Comparison of ENCODE assay signal across 12 cellular contexts in genomic region chr17:27496005-27496404, GRCh38. TPM values are rescaled to one million over a fixed set of nuclear protein-coding genes. Genes with fewer than 3 reads are reported as not detected.
A peak's percentile ranks its signal among the peaks of the same experiment; 100 is the strongest.
DNase-seq lines count a peak whose midpoint lies in the region; ATAC-seq, FAIRE-seq and TF ChIP-seq lines count a peak whose summit lies in the region.
"Had no signal": no experiment of that assay in that cellular context is flagged by ENCODE, and none has a peak within 500 bp of the region (broad histone marks: within the 10 kb centered on the region; RNA-seq: fewer than 3 reads in every experiment).

No MANE protein-coding gene starts in this region.

- TF ChIP-seq CTCF in PC-9 (conservative IDR thresholded peaks at IDR 0.05), result no peak
- TF ChIP-seq CTCF in mesothelial cell of epicardium (IDR thresholded peaks at IDR 0.05; ENCODE audit: unreplicated experiment), result no peak

- intact Hi-C loops in PC-9 (cut with micrococcal nuclease; ENCODE audit: unreplicated experiment), result loop anchor here (10.0 kb wide), 1 partner anchor 251 kb away; no protein-coding TSS in a partner anchor

- POLR2A ChIA-PET in PC-9 (lab: Charles Lee; ENCODE audit: unreplicated experiment), result no interaction called here

- H3K27ac Mint-ChIP-seq in mesothelial cell of epicardium, result peak overlapping the region; percentile 71
- H3K27ac Mint-ChIP-seq: activated naive CD8-positive, alpha-beta T cell treated with anti-CD3 and anti-CD28 coated beads, Interleukin-2, amount 10 ng/mL, durations not matched to agents 7 days and 5 days had no signal

- no peaks in the 10 kb centered on the region for H4K20me1 ChIP-seq in PC-9 (ENCODE audit: insufficient read depth)

- H3K4me2 ChIP-seq in PC-9, result peak overlapping the region; percentile 85; the same call in 1 of the 2 replicates

- no peak overlapping the region for H3K4me3 Mint-ChIP-seq in mesothelial cell of epicardium
- H3K4me3 Mint-ChIP-seq: activated naive CD8-positive, alpha-beta T cell treated with anti-CD3 and anti-CD28 coated beads, Interleukin-2, amount 10 ng/mL, durations not matched to agents 7 days and 5 days had no signal

- H3F3A ChIP-seq in PC-9 (ENCODE audit: insufficient read depth, low read depth), result peaks cover 19% of the 10 kb centered on the region

- peaks cover 6% of the 10 kb centered on the region for H3K36me3 Mint-ChIP-seq in mesothelial cell of epicardium

- H2AFZ ChIP-seq in PC-9, result no peak overlapping the region

- ATAC-seq in GM19324 (IDR thresholded peaks at IDR 0.05; ENCODE audit: low FRiP score, unreplicated experiment), result peak; percentile 24

- DNase-seq in ACHN, result peak; percentile 20
- no peak for DNase-seq in PC-9
- no peak for DNase-seq in mesothelial cell of epicardium (ENCODE audit: low spot score in 2 of 2, unreplicated experiment in 2 of 2)
- no peak for DNase-seq in NCI-H187 (lab: John Stamatoyannopoulos, UW)
- DNase-seq in NCI-H446 treated with DMSO at 0.1 percent for 48 hours (lab: John Stamatoyannopoulos, UW), result no peak
- DNase-seq in effector memory CD4-positive, alpha-beta T cell, result no peak
- DNase-seq in HTR-8/SVneo (ENCODE audit: insufficient read length, low spot score), result no peak
- DNase-seq: activated naive CD8-positive, alpha-beta T cell treated with anti-CD3 and anti-CD28 coated beads, Interleukin-2, amount 10 ng/mL, durations not matched to agents 7 days and 5 days; gastrocnemius medialis; NCI-H2227 treated with DMSO at 0.1 percent for 48 hours; occipital lobe had no signal

- CTCF ChIA-PET in PC-9 (lab: Charles Lee), result no interaction called here

- in situ Hi-C loops in ACHN (cut with HindIII; ENCODE audit: low pct_ligation_motif_present, low pct_unique_long_range_greater_than_20kb, low sequenced_read_pairs), result no loop called here

- no peaks in the 10 kb centered on the region for H3K36me3 ChIP-seq in PC-9 (ENCODE audit: low read depth)
- no peaks in the 10 kb centered on the region for H3K36me3 ChIP-seq in effector memory CD4-positive, alpha-beta T cell (ENCODE audit: control insufficient read depth, insufficient read depth, low read length)
- H3K36me3 ChIP-seq: gastrocnemius medialis had no signal

- H3K27me3 ChIP-seq in PC-9 (ENCODE audit: insufficient read depth, low read depth), result no peaks in the 10 kb centered on the region
- no peaks in the 10 kb centered on the region for H3K27me3 ChIP-seq in effector memory CD4-positive, alpha-beta T cell (replicated peaks; ENCODE audit: control insufficient read depth, insufficient read depth, low read length, poor library complexity, severe bottlenecking)
- H3K27me3 ChIP-seq: gastrocnemius medialis had no signal

- H3K79me2 ChIP-seq in PC-9 (ENCODE audit: low read depth), result no peaks in the 10 kb centered on the region; the same call in 1 of the 2 replicates

- H3K4me3 ChIP-seq in PC-9, result no peak overlapping the region
- H3K4me3 ChIP-seq in effector memory CD4-positive, alpha-beta T cell (ENCODE audit: insufficient read depth, low read depth, low read length, poor library complexity, severe bottlenecking), result no peak overlapping the region
- H3K4me3 ChIP-seq: gastrocnemius medialis had no signal

- no peak for FAIRE-seq in HTR-8/SVneo (lab: Jason Lieb, UNC)

- no TSS peak for BruUV-seq in PC-9 (replicated peaks; lab: Mats Ljungman, UMichigan)

- no peaks in the 10 kb centered on the region for H3K9me2 ChIP-seq in PC-9 (ENCODE audit: insufficient read depth)

- H3K27me3 Mint-ChIP-seq in mesothelial cell of epicardium (ENCODE audit: low read depth), result no peaks in the 10 kb centered on the region
- H3K27me3 Mint-ChIP-seq: activated naive CD8-positive, alpha-beta T cell treated with anti-CD3 and anti-CD28 coated beads, Interleukin-2, amount 10 ng/mL, durations not matched to agents 7 days and 5 days had no signal

- no peaks in the 10 kb centered on the region; the same call in 1 of the 2 replicates for H3K9me3 ChIP-seq in PC-9 (ENCODE audit: insufficient read depth, low read depth)
- H3K9me3 ChIP-seq in effector memory CD4-positive, alpha-beta T cell (ENCODE audit: control insufficient read depth, low read length), result no peaks in the 10 kb centered on the region
- H3K9me3 ChIP-seq: gastrocnemius medialis had no signal

- peaks cover 23% of the 10 kb centered on the region for H3K4me1 ChIP-seq in PC-9 (replicated peaks; ENCODE audit: insufficient read depth)
- H3K4me1 ChIP-seq in effector memory CD4-positive, alpha-beta T cell (ENCODE audit: control insufficient read depth, insufficient read depth, low read length, poor library complexity, severe bottlenecking), result no peaks in the 10 kb centered on the region

- H3K27ac ChIP-seq in PC-9, result no peak overlapping the region
- H3K27ac ChIP-seq in effector memory CD4-positive, alpha-beta T cell (ENCODE audit: insufficient read depth, low read length, poor library complexity, severe bottlenecking), result no peak overlapping the region

- peaks cover 64% of the 10 kb centered on the region for H3K4me1 Mint-ChIP-seq in mesothelial cell of epicardium

- H3K9me3 Mint-ChIP-seq in mesothelial cell of epicardium, result peaks cover 7% of the 10 kb centered on the region

RNA-seq across cellular contexts. Expression of gene KSR1, which starts 39.8 kb away (rescaled TPM):
- 19.1 and 24.6 TPM in 2 replicates for total RNA-seq in PC-9 (2021)
- total RNA-seq in mesothelial cell of epicardium, result 64.0 to 69.4 TPM (median 64.5 TPM) in 3 replicates
